ENCODE assay signal across 10 cellular contexts in genomic region chr6:20846602-20847028, GRCh38.
DNase-seq lines count a peak whose midpoint lies in the region; ATAC-seq and TF ChIP-seq lines count a peak whose summit lies in the region.
"Had no signal": no experiment of that assay in that cellular context is flagged by ENCODE, and none has a peak within 500 bp of the region (broad histone marks: within the 10 kb centered on the region; RNA-seq: fewer than 3 reads in every experiment).

No MANE protein-coding gene starts in this region.

- no peaks in the 10 kb centered on the region for H3K36me3 ChIP-seq in brain microvascular endothelial cell (replicated peaks)

- ATAC-seq in GM21447 (IDR thresholded peaks at IDR 0.05; ENCODE audit: unreplicated experiment) (peak; percentile 69), HG02571 (IDR thresholded peaks at IDR 0.05; ENCODE audit: unreplicated experiment) (no peak)

- H3K27ac ChIP-seq in brain microvascular endothelial cell: no peak overlapping the region

- H3K27me3 ChIP-seq in brain microvascular endothelial cell (replicated peaks): no peaks in the 10 kb centered on the region

- in situ Hi-C loops in brain microvascular endothelial cell (cut with HindIII; ENCODE audit: low pct_ligation_motif_present, low sequenced_read_pairs): no loop called here

- H3K4me3 ChIP-seq in Jurkat, Clone E6-1 (ENCODE audit: low read length): no peak overlapping the region
- H3K4me3 ChIP-seq in brain microvascular endothelial cell (ENCODE audit: low read depth, low read length): no peak overlapping the region

- DNase-seq in Daoy (ENCODE audit: low read depth) (peak; percentile 40), brain microvascular endothelial cell (peak; percentile 40), SKM-1 treated with dmso at 0.1 percent for 144 hours (lab: John Stamatoyannopoulos, UW; ENCODE audit: unreplicated experiment) (no peak), T-helper 9 cell (no peak), NCI-H748 (lab: John Stamatoyannopoulos, UW; ENCODE audit: unreplicated experiment) (no peak)
- peak; percentile 20 for DNase-seq in Jurkat, Clone E6-1 (ENCODE audit: low read depth, low spot score)
- DNase-seq: activated CD4-positive, alpha-beta T cell treated with anti-CD3 and anti-CD28 coated beads, Interleukin-2, amount 50 U/mL, for 4 hours; NCI-H2171 had no signal

- no peak for TF ChIP-seq CTCF in brain microvascular endothelial cell (IDR thresholded peaks at IDR 0.05; ENCODE audit: low read depth, low read length, missing control alignments)

Comparison
In these comparisons a context has a peak if more than half of its experiments do, and no peak if none do; other contexts are left out.
1. DNase-seq: peak in Daoy (single experiment), Jurkat, Clone E6-1 (single experiment) and brain microvascular endothelial cell (single experiment); none in SKM-1 treated with dmso at 0.1 percent for 144 hours (single experiment), T-helper 9 cell (single experiment) and NCI-H748 (single experiment).